In the genomic region with DNA sequence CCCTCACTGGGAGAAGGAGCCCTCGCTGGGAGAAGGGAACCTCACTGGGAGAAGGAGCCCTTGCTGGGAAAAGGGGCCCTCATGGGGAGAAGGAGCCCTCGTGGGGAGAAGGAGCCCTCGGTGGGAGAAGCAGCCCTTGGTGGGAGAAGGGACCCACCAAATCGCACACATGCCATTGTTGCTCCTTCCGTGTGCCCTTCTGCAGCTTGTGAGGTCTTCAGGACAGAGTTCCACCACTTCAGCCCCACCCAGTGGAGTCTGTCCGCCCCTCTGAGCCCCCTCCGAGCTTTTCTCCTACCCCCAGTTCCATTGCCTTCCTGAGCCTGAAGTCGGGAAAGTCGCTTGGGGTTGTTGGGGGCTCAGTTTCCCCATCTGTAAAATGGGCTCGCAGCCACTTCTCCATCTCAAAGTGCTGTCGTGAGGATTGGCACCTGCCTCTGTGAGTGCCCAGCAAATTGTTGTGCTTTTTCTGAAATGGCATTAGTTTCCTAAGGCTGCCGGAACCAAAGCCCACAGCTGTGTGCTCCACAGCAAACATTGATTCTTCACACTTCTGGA, we compare ENCODE assay signal across 2 cellular contexts.
TF ChIP-seq lines count a peak whose summit lies in the region.

No MANE protein-coding gene starts in this region.

TF ChIP-seq in HepG2, 621 proteins besides CTCF, POLR2A, EP300 and RAD21:
- TF ChIP-seq RFXANK (CRISPR knock-in tag; IDR thresholded peaks at IDR 0.05) (no peak), ZNF747 (CRISPR knock-in tag; IDR thresholded peaks at IDR 0.05; ENCODE audit: borderline replicate concordance) (no peak), ZNF629 (CRISPR knock-in tag; conservative IDR thresholded peaks at IDR 0.05) (peak; percentile 84)
TF ChIP-seq in HepG2: peak in this region for 1.

TF ChIP-seq in K562, 482 proteins besides CTCF, POLR2A, EP300 and RAD21:
- TF ChIP-seq BCOR (IDR thresholded peaks at IDR 0.05) (peak; percentile 22; the same call in 1 of the 2 replicates), RBM25 (IDR thresholded peaks at IDR 0.05; ENCODE audit: low read depth, low read length, severe bottlenecking) (peak; percentile 61), CREM (IDR thresholded peaks at IDR 0.05; ENCODE audit: low read depth) (no peak)
- TF ChIP-seq, protein P1, sequence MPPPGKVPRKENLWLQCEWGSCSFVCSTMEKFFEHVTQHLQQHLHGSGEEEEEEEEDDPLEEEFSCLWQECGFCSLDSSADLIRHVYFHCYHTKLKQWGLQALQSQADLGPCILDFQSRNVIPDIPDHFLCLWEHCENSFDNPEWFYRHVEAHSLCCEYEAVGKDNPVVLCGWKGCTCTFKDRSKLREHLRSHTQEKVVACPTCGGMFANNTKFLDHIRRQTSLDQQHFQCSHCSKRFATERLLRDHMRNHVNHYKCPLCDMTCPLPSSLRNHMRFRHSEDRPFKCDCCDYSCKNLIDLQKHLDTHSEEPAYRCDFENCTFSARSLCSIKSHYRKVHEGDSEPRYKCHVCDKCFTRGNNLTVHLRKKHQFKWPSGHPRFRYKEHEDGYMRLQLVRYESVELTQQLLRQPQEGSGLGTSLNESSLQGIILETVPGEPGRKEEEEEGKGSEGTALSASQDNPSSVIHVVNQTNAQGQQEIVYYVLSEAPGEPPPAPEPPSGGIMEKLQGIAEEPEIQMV (tag; conservative IDR thresholded peaks at IDR 0.05; ENCODE audit: low read depth), result no peak
